9 cellular contexts compared by ENCODE assay signal in genomic region chr9:137035507-137035834, GRCh38. TPM values are rescaled to one million over a fixed set of nuclear protein-coding genes. Genes with fewer than 3 reads are reported as not detected.
A peak's percentile ranks its signal among the peaks of the same experiment; 100 is the strongest.
DNase-seq lines count a peak whose midpoint lies in the region; ATAC-seq and TF ChIP-seq lines count a peak whose summit lies in the region.
"Had no signal": no experiment of that assay in that cellular context is flagged by ENCODE, and none has a peak within 500 bp of the region (broad histone marks: within the 10 kb centered on the region; RNA-seq: fewer than 3 reads in every experiment).

No MANE protein-coding gene starts in this region.

- POLR2A ChIA-PET in RWPE1 (lab: Yijun Ruan, JAX; ENCODE audit: low non-redundant PET): interaction anchor here (0.8 to 1.6 kb wide), 2 partner anchors 44 to 87 kb away, joined by 3 to 9 read pairs; no protein-coding TSS in a partner anchor

- ATAC-seq in left cardiac atrium: no peak
- ATAC-seq in HG03432 (IDR thresholded peaks at IDR 0.05; ENCODE audit: unreplicated experiment): no peak

- H3K4me1 Mint-ChIP-seq in type B pancreatic cell (ENCODE audit: unreplicated experiment): no peaks in the 10 kb centered on the region

- H3K9me3 ChIP-seq in right atrium auricular region: no peaks in the 10 kb centered on the region
- H3K9me3 ChIP-seq: MG63 had no signal

- H3K9me3 Mint-ChIP-seq in type B pancreatic cell: no peaks in the 10 kb centered on the region

- H3K4me3 Mint-ChIP-seq in type B pancreatic cell: no peak overlapping the region

- H3K36me3 ChIP-seq in right atrium auricular region: peaks cover 19% of the 10 kb centered on the region

- no peak overlapping the region for H3K27ac Mint-ChIP-seq in type B pancreatic cell

- CTCF ChIA-PET in RWPE1 (lab: Yijun Ruan, JAX): interaction anchor here (0.6 to 6.3 kb wide), 34 partner anchors 8 to 257 kb away, joined by 3 to 97 read pairs (median 6); partner anchors contain the start of genes ABCA2, AJM1, C8G and CLIC3

- H3K4me3 ChIP-seq in right atrium auricular region: no peak overlapping the region
- H3K4me3 ChIP-seq: MG63 had no signal

- peaks cover 0 to 14% of the 10 kb centered on the region in 2 donors for H3K4me1 ChIP-seq in right atrium auricular region

- H3K27me3 Mint-ChIP-seq in type B pancreatic cell: no peaks in the 10 kb centered on the region

- no peaks in the 10 kb centered on the region for H3K36me3 Mint-ChIP-seq in type B pancreatic cell

- H3K27ac ChIP-seq in right atrium auricular region (no peak overlapping the region), RWPE1 (no peak overlapping the region)

- intact Hi-C loops in left cardiac atrium (cut with DNase I): loop anchor here (2.0 to 5.0 kb wide), 3 partner anchors 87 to 249 kb away; no protein-coding TSS in a partner anchor

- no peaks in the 10 kb centered on the region for H3K27me3 ChIP-seq in right atrium auricular region
- H3K27me3 ChIP-seq: MG63 had no signal

- no peak for DNase-seq in right atrium auricular region (ENCODE audit: low spot score)
- DNase-seq in left cardiac atrium: no peak
- no peak for DNase-seq in RWPE1 (ENCODE audit: low spot score)
- peak; percentile 67 for DNase-seq in iPS-NIHi11 (ENCODE audit: low spot score)
- no peak for DNase-seq in type B pancreatic cell (ENCODE audit: extremely low spot score, unreplicated experiment)
- DNase-seq in effector CD8-positive, alpha-beta T cell (lab: John Stamatoyannopoulos, UW): no peak
- no peak for DNase-seq in NCI-H748 (lab: John Stamatoyannopoulos, UW; ENCODE audit: unreplicated experiment)

- TF ChIP-seq CTCF in right atrium auricular region (IDR thresholded peaks at IDR 0.05) (peak; percentile 12 to 24), RWPE1 (conservative IDR thresholded peaks at IDR 0.05; ENCODE audit: low read depth) (peak; percentile 89), type B pancreatic cell (conservative IDR thresholded peaks at IDR 0.05) (peak; percentile 41)

RNA-seq across cellular contexts. Expression of gene FUT7, which starts 3.6 kb away (rescaled TPM):
- total RNA-seq in right atrium auricular region (under 1 TPM in 1 of 2 donors, not detected in 1; 0.28 TPM), left cardiac atrium (under 1 TPM; 0.24 to 0.35 TPM), type B pancreatic cell (ENCODE audit: low replicate concordance) (not detected in 2 replicates)

RNA-seq across cellular contexts. Expression of gene ABCA2, which starts 7.4 kb away (rescaled TPM):
- 10 to 100 TPM; 28.3 to 28.5 TPM for total RNA-seq in right atrium auricular region
- total RNA-seq in left cardiac atrium: 10 to 100 TPM; 30.0 to 33.2 TPM
- 44.7 and 47.7 TPM in 2 replicates for total RNA-seq in type B pancreatic cell (ENCODE audit: low replicate concordance)

RNA-seq across cellular contexts. Expression of gene NPDC1, which starts 10.5 kb away (rescaled TPM):
- total RNA-seq in right atrium auricular region: 10 to 100 TPM; 49.7 to 57.8 TPM
- total RNA-seq in left cardiac atrium: 10 to 100 TPM; 75.4 to 87.3 TPM
- total RNA-seq in type B pancreatic cell (ENCODE audit: low replicate concordance): 68.0 and 70.3 TPM in 2 replicates

RNA-seq across cellular contexts. Expression of gene ENTPD2, which starts 18.4 kb away (rescaled TPM):
- total RNA-seq in right atrium auricular region (under 1 TPM; 0.41 to 0.67 TPM), left cardiac atrium (1 to 10 TPM in 1 of 2 donors, under 1 TPM in 1; 0.60 to 2.2 TPM), type B pancreatic cell (ENCODE audit: low replicate concordance) (3.3 and 6.4 TPM in 2 replicates)

RNA-seq across cellular contexts. Expression of gene SAPCD2, which starts 34.9 kb away (rescaled TPM):
- total RNA-seq in right atrium auricular region: under 1 TPM; 0.12 to 0.63 TPM
- under 1 TPM; 0.39 to 0.44 TPM for total RNA-seq in left cardiac atrium
- 19.1 and 21.9 TPM in 2 replicates for total RNA-seq in type B pancreatic cell (ENCODE audit: low replicate concordance)

Comparison
In these comparisons a context has a peak if more than half of its experiments do, and no peak if none do; other contexts are left out.
1. CTCF ChIP-seq: peak in every context shown above with its lines; median percentile 89 in RWPE1; 41 in type B pancreatic cell; 18 in right atrium auricular region.